In genomic region chr14:94636744-94637412, GRCh38 we compare ENCODE assay signal across 1 cellular context.
TF ChIP-seq lines count a peak whose summit lies in the region.

No MANE protein-coding gene starts in this region.

TF ChIP-seq in HepG2, 621 proteins besides CTCF, POLR2A, EP300 and RAD21 (continued from another document and continues in another):
- TF ChIP-seq, protein P1, sequence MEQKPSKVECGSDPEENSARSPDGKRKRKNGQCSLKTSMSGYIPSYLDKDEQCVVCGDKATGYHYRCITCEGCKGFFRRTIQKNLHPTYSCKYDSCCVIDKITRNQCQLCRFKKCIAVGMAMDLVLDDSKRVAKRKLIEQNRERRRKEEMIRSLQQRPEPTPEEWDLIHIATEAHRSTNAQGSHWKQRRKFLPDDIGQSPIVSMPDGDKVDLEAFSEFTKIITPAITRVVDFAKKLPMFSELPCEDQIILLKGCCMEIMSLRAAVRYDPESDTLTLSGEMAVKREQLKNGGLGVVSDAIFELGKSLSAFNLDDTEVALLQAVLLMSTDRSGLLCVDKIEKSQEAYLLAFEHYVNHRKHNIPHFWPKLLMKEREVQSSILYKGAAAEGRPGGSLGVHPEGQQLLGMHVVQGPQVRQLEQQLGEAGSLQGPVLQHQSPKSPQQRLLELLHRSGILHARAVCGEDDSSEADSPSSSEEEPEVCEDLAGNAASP (CRISPR knock-in tag; IDR thresholded peaks at IDR 0.05; ENCODE audit: borderline replicate concordance), result peak; percentile 83; the same call in 1 of the 2 replicates
- no peak for TF ChIP-seq ZKSCAN8 (CRISPR knock-in tag; IDR thresholded peaks at IDR 0.05; ENCODE audit: borderline replicate concordance)
- 0 out of 2 replicates have a peak, but pooled peaks have one; percentile 28 for TF ChIP-seq CHD4 (IDR thresholded peaks at IDR 0.05; ENCODE audit: borderline replicate concordance, low read length)
- TF ChIP-seq UBTF (CRISPR knock-in tag; IDR thresholded peaks at IDR 0.05), result no peak
- no peak for TF ChIP-seq ZBTB42 (CRISPR knock-in tag; IDR thresholded peaks at IDR 0.05)
- no peak; the same call in 1 of the 2 replicates for TF ChIP-seq KDM6A (CRISPR knock-in tag; IDR thresholded peaks at IDR 0.05; ENCODE audit: low read depth)
- no peak for TF ChIP-seq PTBP1 (IDR thresholded peaks at IDR 0.05; ENCODE audit: low read depth, low read length, poor library complexity, severe bottlenecking)
- no peak for TF ChIP-seq RBM39 (IDR thresholded peaks at IDR 0.05; ENCODE audit: low read depth, low read length, poor library complexity, severe bottlenecking)
- TF ChIP-seq ZBTB21 (CRISPR knock-in tag; IDR thresholded peaks at IDR 0.05), result no peak
- TF ChIP-seq KDM1A (CRISPR knock-in tag; IDR thresholded peaks at IDR 0.05), result no peak
- TF ChIP-seq ZNF251 (CRISPR knock-in tag; IDR thresholded peaks at IDR 0.05), result no peak
- TF ChIP-seq RNF2 (conservative IDR thresholded peaks at IDR 0.05; ENCODE audit: low read depth), result no peak
- no peak for TF ChIP-seq TAF15 (IDR thresholded peaks at IDR 0.05; ENCODE audit: low read depth, low read length, poor library complexity, severe bottlenecking)
- no peak for TF ChIP-seq HBP1 (CRISPR knock-in tag; IDR thresholded peaks at IDR 0.05; ENCODE audit: low read depth)
- TF ChIP-seq ZBTB8A (CRISPR knock-in tag; IDR thresholded peaks at IDR 0.05; ENCODE audit: borderline replicate concordance, low read depth), result no peak
- TF ChIP-seq FOXP1 (IDR thresholded peaks at IDR 0.05), result no peak
- TF ChIP-seq FOXP1 (CRISPR knock-in tag; IDR thresholded peaks at IDR 0.05), result peak; percentile 87
- TF ChIP-seq ZNF296 (CRISPR knock-in tag; conservative IDR thresholded peaks at IDR 0.05), result no peak
- peak; percentile 84; the same call in 1 of the 2 replicates for TF ChIP-seq HMG20A (CRISPR knock-in tag; IDR thresholded peaks at IDR 0.05; ENCODE audit: borderline replicate concordance)
- TF ChIP-seq ZNF30 (CRISPR knock-in tag; IDR thresholded peaks at IDR 0.05), result no peak
- TF ChIP-seq MED13 (CRISPR knock-in tag; IDR thresholded peaks at IDR 0.05), result peak; percentile 67
- TF ChIP-seq ZNF629 (CRISPR knock-in tag; conservative IDR thresholded peaks at IDR 0.05), result 0 out of 2 replicates have a peak, but pooled peaks have one; percentile 15
- TF ChIP-seq TOPORS (CRISPR knock-in tag; IDR thresholded peaks at IDR 0.05), result no peak
- peak; percentile 30; the same call in 1 of the 2 replicates for TF ChIP-seq FOSL1 (CRISPR knock-in tag; IDR thresholded peaks at IDR 0.05; ENCODE audit: borderline replicate concordance)
- TF ChIP-seq, protein P2, sequence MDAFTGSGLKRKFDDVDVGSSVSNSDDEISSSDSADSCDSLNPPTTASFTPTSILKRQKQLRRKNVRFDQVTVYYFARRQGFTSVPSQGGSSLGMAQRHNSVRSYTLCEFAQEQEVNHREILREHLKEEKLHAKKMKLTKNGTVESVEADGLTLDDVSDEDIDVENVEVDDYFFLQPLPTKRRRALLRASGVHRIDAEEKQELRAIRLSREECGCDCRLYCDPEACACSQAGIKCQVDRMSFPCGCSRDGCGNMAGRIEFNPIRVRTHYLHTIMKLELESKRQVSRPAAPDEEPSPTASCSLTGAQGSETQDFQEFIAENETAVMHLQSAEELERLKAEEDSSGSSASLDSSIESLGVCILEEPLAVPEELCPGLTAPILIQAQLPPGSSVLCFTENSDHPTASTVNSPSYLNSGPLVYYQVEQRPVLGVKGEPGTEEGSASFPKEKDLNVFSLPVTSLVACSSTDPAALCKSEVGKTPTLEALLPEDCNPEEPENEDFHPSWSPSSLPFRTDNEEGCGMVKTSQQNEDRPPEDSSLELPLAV (CRISPR knock-in tag; conservative IDR thresholded peaks at IDR 0.05; ENCODE audit: low read depth), result no peak
- TF ChIP-seq ZFP82 (CRISPR knock-in tag; IDR thresholded peaks at IDR 0.05; ENCODE audit: borderline replicate concordance), result no peak
- 0 out of 2 replicates have a peak, but pooled peaks have one; percentile 36 for TF ChIP-seq TP53 (CRISPR knock-in tag; conservative IDR thresholded peaks at IDR 0.05)
- TF ChIP-seq FOXO4 (CRISPR knock-in tag; conservative IDR thresholded peaks at IDR 0.05), result no peak
- no peak for TF ChIP-seq ZZZ3 (CRISPR knock-in tag; IDR thresholded peaks at IDR 0.05; ENCODE audit: borderline replicate concordance)
- TF ChIP-seq ZNF850 (CRISPR knock-in tag; conservative IDR thresholded peaks at IDR 0.05), result no peak
- peak; percentile 61 for TF ChIP-seq TEAD3 (CRISPR knock-in tag; optimal IDR thresholded peaks at IDR 0.05; ENCODE audit: borderline replicate concordance)
- TF ChIP-seq FOXK1 (CRISPR knock-in tag; IDR thresholded peaks at IDR 0.05; ENCODE audit: borderline replicate concordance, low read depth), result no peak
- TF ChIP-seq ZNF138 (CRISPR knock-in tag; IDR thresholded peaks at IDR 0.05; ENCODE audit: low read depth), result no peak
- TF ChIP-seq ZSCAN22 (CRISPR knock-in tag; IDR thresholded peaks at IDR 0.05), result no peak
- TF ChIP-seq FOXC1 (CRISPR knock-in tag; IDR thresholded peaks at IDR 0.05; ENCODE audit: borderline replicate concordance), result no peak
- peak; percentile 79; the same call in 1 of the 2 replicates for TF ChIP-seq ZNF264 (CRISPR knock-in tag; IDR thresholded peaks at IDR 0.05)
- TF ChIP-seq ZNF781 (CRISPR knock-in tag; IDR thresholded peaks at IDR 0.05; ENCODE audit: borderline replicate concordance, not compliant biosample characterization), result no peak
- no peak for TF ChIP-seq ZFX (CRISPR knock-in tag; IDR thresholded peaks at IDR 0.05; ENCODE audit: low read depth)
- no peak for TF ChIP-seq ZNF616 (CRISPR knock-in tag; IDR thresholded peaks at IDR 0.05; ENCODE audit: low read depth)
- peak; percentile 5; the same call in 1 of the 2 replicates for TF ChIP-seq ZNF24 (IDR thresholded peaks at IDR 0.05)
- no peak for TF ChIP-seq ZNF510 (CRISPR knock-in tag; IDR thresholded peaks at IDR 0.05; ENCODE audit: low read depth)
- no peak for TF ChIP-seq MXD4 (CRISPR knock-in tag; IDR thresholded peaks at IDR 0.05)
- TF ChIP-seq DRAP1 (CRISPR knock-in tag; IDR thresholded peaks at IDR 0.05), result no peak
- peak; percentile 76; the same call in 1 of the 2 replicates for TF ChIP-seq SOX5 (CRISPR knock-in tag; IDR thresholded peaks at IDR 0.05; ENCODE audit: borderline replicate concordance)
- TF ChIP-seq MAFF (IDR thresholded peaks at IDR 0.05; ENCODE audit: low read depth, low read length), result no peak
- no peak for TF ChIP-seq ZNF777 (CRISPR knock-in tag; IDR thresholded peaks at IDR 0.05)
- TF ChIP-seq, protein P3, sequence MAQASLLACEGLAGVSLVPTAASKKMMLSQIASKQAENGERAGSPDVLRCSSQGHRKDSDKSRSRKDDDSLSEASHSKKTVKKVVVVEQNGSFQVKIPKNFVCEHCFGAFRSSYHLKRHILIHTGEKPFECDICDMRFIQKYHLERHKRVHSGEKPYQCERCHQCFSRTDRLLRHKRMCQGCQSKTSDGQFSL (CRISPR knock-in tag; IDR thresholded peaks at IDR 0.05), result no peak
- no peak; the same call in 1 of the 2 replicates for TF ChIP-seq ZNF788 (CRISPR knock-in tag; IDR thresholded peaks at IDR 0.05; ENCODE audit: borderline replicate concordance)
- no peak for TF ChIP-seq ZNF567 (CRISPR knock-in tag; IDR thresholded peaks at IDR 0.05; ENCODE audit: borderline replicate concordance)
- no peak for TF ChIP-seq MYNN (CRISPR knock-in tag; IDR thresholded peaks at IDR 0.05; ENCODE audit: low read depth)
- TF ChIP-seq MTA1 (CRISPR knock-in tag; IDR thresholded peaks at IDR 0.05; ENCODE audit: borderline replicate concordance), result no peak
- TF ChIP-seq RARG (CRISPR knock-in tag; IDR thresholded peaks at IDR 0.05; ENCODE audit: low read depth), result no peak
- TF ChIP-seq NCOA2 (CRISPR knock-in tag; IDR thresholded peaks at IDR 0.05), result peak; percentile 91
- TF ChIP-seq ZNF775 (CRISPR knock-in tag; IDR thresholded peaks at IDR 0.05; ENCODE audit: borderline replicate concordance), result no peak
- no peak for TF ChIP-seq NPAS2 (CRISPR knock-in tag; IDR thresholded peaks at IDR 0.05; ENCODE audit: borderline replicate concordance)
- TF ChIP-seq ZKSCAN5 (CRISPR knock-in tag; IDR thresholded peaks at IDR 0.05), result no peak
- TF ChIP-seq, protein P4, sequence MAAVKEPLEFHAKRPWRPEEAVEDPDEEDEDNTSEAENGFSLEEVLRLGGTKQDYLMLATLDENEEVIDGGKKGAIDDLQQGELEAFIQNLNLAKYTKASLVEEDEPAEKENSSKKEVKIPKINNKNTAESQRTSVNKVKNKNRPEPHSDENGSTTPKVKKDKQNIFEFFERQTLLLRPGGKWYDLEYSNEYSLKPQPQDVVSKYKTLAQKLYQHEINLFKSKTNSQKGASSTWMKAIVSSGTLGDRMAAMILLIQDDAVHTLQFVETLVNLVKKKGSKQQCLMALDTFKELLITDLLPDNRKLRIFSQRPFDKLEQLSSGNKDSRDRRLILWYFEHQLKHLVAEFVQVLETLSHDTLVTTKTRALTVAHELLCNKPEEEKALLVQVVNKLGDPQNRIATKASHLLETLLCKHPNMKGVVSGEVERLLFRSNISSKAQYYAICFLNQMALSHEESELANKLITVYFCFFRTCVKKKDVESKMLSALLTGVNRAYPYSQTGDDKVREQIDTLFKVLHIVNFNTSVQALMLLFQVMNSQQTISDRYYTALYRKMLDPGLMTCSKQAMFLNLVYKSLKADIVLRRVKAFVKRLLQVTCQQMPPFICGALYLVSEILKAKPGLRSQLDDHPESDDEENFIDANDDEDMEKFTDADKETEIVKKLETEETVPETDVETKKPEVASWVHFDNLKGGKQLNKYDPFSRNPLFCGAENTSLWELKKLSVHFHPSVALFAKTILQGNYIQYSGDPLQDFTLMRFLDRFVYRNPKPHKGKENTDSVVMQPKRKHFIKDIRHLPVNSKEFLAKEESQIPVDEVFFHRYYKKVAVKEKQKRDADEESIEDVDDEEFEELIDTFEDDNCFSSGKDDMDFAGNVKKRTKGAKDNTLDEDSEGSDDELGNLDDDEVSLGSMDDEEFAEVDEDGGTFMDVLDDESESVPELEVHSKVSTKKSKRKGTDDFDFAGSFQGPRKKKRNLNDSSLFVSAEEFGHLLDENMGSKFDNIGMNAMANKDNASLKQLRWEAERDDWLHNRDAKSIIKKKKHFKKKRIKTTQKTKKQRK (IDR thresholded peaks at IDR 0.05; ENCODE audit: low read length), result no peak
- TF ChIP-seq ZNF275 (CRISPR knock-in tag; IDR thresholded peaks at IDR 0.05; ENCODE audit: borderline replicate concordance), result no peak
- TF ChIP-seq, protein P5, sequence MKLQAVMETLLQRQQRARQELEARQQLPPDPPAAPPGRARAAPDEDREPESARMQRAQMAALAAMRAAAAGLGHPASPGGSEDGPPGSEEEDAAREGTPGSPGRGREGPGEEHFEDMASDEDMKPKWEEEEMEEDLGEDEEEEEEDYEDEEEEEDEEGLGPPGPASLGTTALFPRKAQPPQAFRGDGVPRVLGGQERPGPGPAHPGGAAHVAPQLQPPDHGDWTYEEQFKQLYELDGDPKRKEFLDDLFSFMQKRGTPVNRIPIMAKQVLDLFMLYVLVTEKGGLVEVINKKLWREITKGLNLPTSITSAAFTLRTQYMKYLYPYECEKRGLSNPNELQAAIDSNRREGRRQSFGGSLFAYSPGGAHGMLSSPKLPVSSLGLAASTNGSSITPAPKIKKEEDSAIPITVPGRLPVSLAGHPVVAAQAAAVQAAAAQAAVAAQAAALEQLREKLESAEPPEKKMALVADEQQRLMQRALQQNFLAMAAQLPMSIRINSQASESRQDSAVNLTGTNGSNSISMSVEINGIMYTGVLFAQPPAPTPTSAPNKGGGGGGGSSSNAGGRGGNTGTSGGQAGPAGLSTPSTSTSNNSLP (IDR thresholded peaks at IDR 0.05; ENCODE audit: low read depth, low read length), result peak; percentile 77
- no peak for TF ChIP-seq ZNF780A (CRISPR knock-in tag; IDR thresholded peaks at IDR 0.05)
